16 cellular contexts compared by ENCODE assay signal in genomic region chr9:77561321-77562020, GRCh38.
"Had no signal": no experiment of that assay in that cellular context is flagged by ENCODE, and none has a peak within 500 bp of the region (broad histone marks: within the 10 kb centered on the region; RNA-seq: fewer than 3 reads in every experiment).

No MANE protein-coding gene starts in this region.

- H3K4me3 ChIP-seq: breast epithelium, esophagus squamous epithelium, lung, thyroid gland, vagina had no signal

- H3K9me3 Mint-ChIP-seq: activated CD4-positive, alpha-beta memory T cell treated with anti-CD3 and anti-CD28 coated beads for 36 hours; activated naive CD8-positive, alpha-beta T cell treated with anti-CD3 and anti-CD28 coated beads, Interleukin-2, amount 10 ng/mL, durations not matched to agents 7 days and 5 days; activated T-cell treated with anti-CD3 and anti-CD28 coated beads, Interleukin-2, amount 50 U/mL, for 4 hours had no signal

- H3K36me3 Mint-ChIP-seq: activated CD4-positive, alpha-beta memory T cell treated with anti-CD3 and anti-CD28 coated beads for 36 hours; activated naive CD8-positive, alpha-beta T cell treated with anti-CD3 and anti-CD28 coated beads, Interleukin-2, amount 10 ng/mL, durations not matched to agents 7 days and 5 days; naive thymus-derived CD4-positive, alpha-beta T cell had no signal

- H3K27me3 ChIP-seq: breast epithelium, esophagus squamous epithelium, thyroid gland, vagina had no signal

- H3K36me3 ChIP-seq: breast epithelium, esophagus squamous epithelium, thyroid gland, vagina had no signal

- DNase-seq: activated CD4-positive, alpha-beta memory T cell treated with anti-CD3 and anti-CD28 coated beads for 36 hours; activated gamma-delta T cell; activated naive CD8-positive, alpha-beta T cell treated with anti-CD3 and anti-CD28 coated beads, Interleukin-2, amount 10 ng/mL, durations not matched to agents 7 days and 5 days; activated T-cell treated with anti-CD3 and anti-CD28 coated beads, Interleukin-2, amount 50 U/mL, for 4 hours; aorta; esophagus squamous epithelium; foreskin fibroblast; left colon; naive thymus-derived CD4-positive, alpha-beta T cell; posterior cingulate gyrus; right cardiac atrium; small intestine; thyroid gland had no signal

- H3K4me1 ChIP-seq: breast epithelium, vagina had no signal

- H3K4me3 Mint-ChIP-seq: activated CD4-positive, alpha-beta memory T cell treated with anti-CD3 and anti-CD28 coated beads for 36 hours; activated naive CD8-positive, alpha-beta T cell treated with anti-CD3 and anti-CD28 coated beads, Interleukin-2, amount 10 ng/mL, durations not matched to agents 7 days and 5 days; activated T-cell treated with anti-CD3 and anti-CD28 coated beads, Interleukin-2, amount 50 U/mL, for 4 hours; naive thymus-derived CD4-positive, alpha-beta T cell had no signal

- ATAC-seq: activated T-cell treated with anti-CD3 and anti-CD28 coated beads, Interleukin-2, amount 50 U/mL, for 4 hours; left colon; naive thymus-derived CD4-positive, alpha-beta T cell; right cardiac atrium had no signal

- H3K27ac Mint-ChIP-seq: activated CD4-positive, alpha-beta memory T cell treated with anti-CD3 and anti-CD28 coated beads for 36 hours; activated naive CD8-positive, alpha-beta T cell treated with anti-CD3 and anti-CD28 coated beads, Interleukin-2, amount 10 ng/mL, durations not matched to agents 7 days and 5 days; naive thymus-derived CD4-positive, alpha-beta T cell had no signal

- H3K27ac ChIP-seq: breast epithelium, esophagus squamous epithelium, thyroid gland, vagina had no signal

- H3K27me3 Mint-ChIP-seq: activated CD4-positive, alpha-beta memory T cell treated with anti-CD3 and anti-CD28 coated beads for 36 hours had no signal

- H3K9me3 ChIP-seq: breast epithelium, esophagus squamous epithelium, thyroid gland, vagina had no signal
